ENCODE assay signal across 1 cellular context in genomic region chr16:29700253-29700987, GRCh38.
TF ChIP-seq lines count a peak whose summit lies in the region.

No MANE protein-coding gene starts in this region.

TF ChIP-seq in HepG2, 621 proteins besides CTCF, POLR2A, EP300 and RAD21 (continues in another document):
- TF ChIP-seq ZBTB33 (CRISPR knock-in tag; IDR thresholded peaks at IDR 0.05), result peak; percentile 22; the same call in 1 of the 2 replicates
- peak; percentile 77 for TF ChIP-seq ELF3 (CRISPR knock-in tag; IDR thresholded peaks at IDR 0.05)
- TF ChIP-seq YY1 (IDR thresholded peaks at IDR 0.05; ENCODE audit: insufficient read depth, insufficient replicate concordance, low read depth, low read length), result peak; percentile 46
- TF ChIP-seq TEAD3 (CRISPR knock-in tag; optimal IDR thresholded peaks at IDR 0.05; ENCODE audit: borderline replicate concordance), result peak; percentile 84
- TF ChIP-seq MIER3 (CRISPR knock-in tag; IDR thresholded peaks at IDR 0.05; ENCODE audit: borderline replicate concordance), result peak; percentile 47; the same call in 1 of the 2 replicates
- no peak for TF ChIP-seq RELA (CRISPR knock-in tag; IDR thresholded peaks at IDR 0.05)
- peak; percentile 42; the same call in 1 of the 2 replicates for TF ChIP-seq ERF (CRISPR knock-in tag; IDR thresholded peaks at IDR 0.05)
- TF ChIP-seq MXI1 (IDR thresholded peaks at IDR 0.05; ENCODE audit: borderline replicate concordance, low read depth, low read length), result 0 out of 3 replicates have a peak, but pooled peaks have one; percentile 20
- peak in 1 of 2 experiments; percentile 34; a peak in 1 of 4 replicates for TF ChIP-seq ATF4 (CRISPR knock-in tag; IDR thresholded peaks at IDR 0.05)
- 0 out of 2 replicates have a peak, but pooled peaks have one; percentile 24 for TF ChIP-seq GATAD1 (CRISPR knock-in tag; IDR thresholded peaks at IDR 0.05)
- 0 out of 2 replicates have a peak, but pooled peaks have one; percentile 16 for TF ChIP-seq FOXP4 (CRISPR knock-in tag; IDR thresholded peaks at IDR 0.05)
- no peak for TF ChIP-seq MXD1 (CRISPR knock-in tag; IDR thresholded peaks at IDR 0.05)
- TF ChIP-seq XRCC5 (optimal IDR thresholded peaks at IDR 0.05; ENCODE audit: low read length), result peak; percentile 80
- TF ChIP-seq GATAD2A (CRISPR knock-in tag; IDR thresholded peaks at IDR 0.05), result peak; percentile 32; the same call in 1 of the 2 replicates
- peak; percentile 40; the same call in 1 of the 2 replicates for TF ChIP-seq ZNF580 (CRISPR knock-in tag; IDR thresholded peaks at IDR 0.05; ENCODE audit: borderline replicate concordance, low read depth)
- peak; percentile 87 for TF ChIP-seq KDM2A (CRISPR knock-in tag; IDR thresholded peaks at IDR 0.05; ENCODE audit: borderline replicate concordance, low read depth)
- TF ChIP-seq HNRNPK (IDR thresholded peaks at IDR 0.05; ENCODE audit: low read depth, low read length, poor library complexity, severe bottlenecking), result peak; percentile 83
- peak; percentile 40; the same call in 1 of the 2 replicates for TF ChIP-seq ETV5 (CRISPR knock-in tag; IDR thresholded peaks at IDR 0.05; ENCODE audit: borderline replicate concordance)
- TF ChIP-seq ZFX (CRISPR knock-in tag; IDR thresholded peaks at IDR 0.05; ENCODE audit: low read depth), result peak; percentile 28; the same call in 1 of the 2 replicates
- TF ChIP-seq ZFP90 (CRISPR knock-in tag; IDR thresholded peaks at IDR 0.05; ENCODE audit: borderline replicate concordance), result peak; percentile 99
- TF ChIP-seq ZNF788 (CRISPR knock-in tag; IDR thresholded peaks at IDR 0.05; ENCODE audit: borderline replicate concordance), result no peak
- no peak for TF ChIP-seq HNRNPL (IDR thresholded peaks at IDR 0.05; ENCODE audit: low read depth, low read length)
- no peak for TF ChIP-seq CC2D1A (CRISPR knock-in tag; IDR thresholded peaks at IDR 0.05)
- TF ChIP-seq MTA3 (CRISPR knock-in tag; IDR thresholded peaks at IDR 0.05), result no peak
- TF ChIP-seq RBM22 (optimal IDR thresholded peaks at IDR 0.05; ENCODE audit: low read length), result peak; percentile 37
- 0 out of 2 replicates have a peak, but pooled peaks have one; percentile 19 for TF ChIP-seq HDAC2 (CRISPR knock-in tag; IDR thresholded peaks at IDR 0.05)
- no peak for TF ChIP-seq ZSCAN31 (CRISPR knock-in tag; IDR thresholded peaks at IDR 0.05; ENCODE audit: low read depth)
- TF ChIP-seq GABPA (IDR thresholded peaks at IDR 0.05; ENCODE audit: low read depth, low read length), result no peak
- 0 out of 2 replicates have a peak, but pooled peaks have one; percentile 12 for TF ChIP-seq GABPA (CRISPR knock-in tag; IDR thresholded peaks at IDR 0.05; ENCODE audit: low read depth)
- no peak for TF ChIP-seq SMARCE1 (IDR thresholded peaks at IDR 0.05; ENCODE audit: borderline replicate concordance)
- no peak for TF ChIP-seq NR2F6 (IDR thresholded peaks at IDR 0.05)
- 0 out of 2 replicates have a peak, but pooled peaks have one; percentile 13 for TF ChIP-seq NR2F6 (CRISPR knock-in tag; IDR thresholded peaks at IDR 0.05)
- 0 out of 2 replicates have a peak, but pooled peaks have one; percentile 50 for TF ChIP-seq ZNF24 (IDR thresholded peaks at IDR 0.05)
- 0 out of 2 replicates have a peak, but pooled peaks have one; percentile 27 for TF ChIP-seq ZSCAN29 (CRISPR knock-in tag; conservative IDR thresholded peaks at IDR 0.05)
- peak; percentile 74; the same call in 1 of the 2 replicates for TF ChIP-seq KDM4B (CRISPR knock-in tag; IDR thresholded peaks at IDR 0.05)
- TF ChIP-seq HOXA3 (CRISPR knock-in tag; IDR thresholded peaks at IDR 0.05), result peak; percentile 43; the same call in 1 of the 2 replicates
- peak; percentile 54; the same call in 1 of the 2 replicates for TF ChIP-seq SALL1 (CRISPR knock-in tag; IDR thresholded peaks at IDR 0.05)
- TF ChIP-seq RXRB (CRISPR knock-in tag; IDR thresholded peaks at IDR 0.05; ENCODE audit: borderline replicate concordance), result 0 out of 2 replicates have a peak, but pooled peaks have one; percentile 21
- peak; percentile 45; the same call in 1 of the 2 replicates for TF ChIP-seq FOSL2 (CRISPR knock-in tag; IDR thresholded peaks at IDR 0.05)
- no peak for TF ChIP-seq PRDM4 (CRISPR knock-in tag; IDR thresholded peaks at IDR 0.05; ENCODE audit: borderline replicate concordance)
- no peak for TF ChIP-seq NBN (conservative IDR thresholded peaks at IDR 0.05)
- no peak for TF ChIP-seq NFIB (CRISPR knock-in tag; IDR thresholded peaks at IDR 0.05; ENCODE audit: borderline replicate concordance)
- TF ChIP-seq NONO (IDR thresholded peaks at IDR 0.05), result no peak
- TF ChIP-seq NONO (CRISPR knock-in tag; conservative IDR thresholded peaks at IDR 0.05), result peak; percentile 44; the same call in 1 of the 2 replicates
- TF ChIP-seq NCOA2 (CRISPR knock-in tag; IDR thresholded peaks at IDR 0.05), result no peak
- TF ChIP-seq MIXL1 (CRISPR knock-in tag; IDR thresholded peaks at IDR 0.05), result 0 out of 2 replicates have a peak, but pooled peaks have one; percentile 45
- 0 out of 2 replicates have a peak, but pooled peaks have one; percentile 42 for TF ChIP-seq IRF2 (CRISPR knock-in tag; IDR thresholded peaks at IDR 0.05)
- peak in 1 of 2 experiments; percentile 31; a peak in 2 of 4 replicates for TF ChIP-seq HMGXB4 (CRISPR knock-in tag; IDR thresholded peaks at IDR 0.05; ENCODE audit: borderline replicate concordance in 1 of 2, low read depth in 1 of 2)
- peak; percentile 45; the same call in 1 of the 2 replicates for TF ChIP-seq NFKBIZ (CRISPR knock-in tag; IDR thresholded peaks at IDR 0.05)
- no peak for TF ChIP-seq ZNF414 (CRISPR knock-in tag; IDR thresholded peaks at IDR 0.05)
- TF ChIP-seq STAG1 (CRISPR knock-in tag; IDR thresholded peaks at IDR 0.05), result peak; percentile 96
- TF ChIP-seq SIN3B (IDR thresholded peaks at IDR 0.05; ENCODE audit: low read length), result 0 out of 2 replicates have a peak, but pooled peaks have one; percentile 42
- TF ChIP-seq PCBP1 (IDR thresholded peaks at IDR 0.05; ENCODE audit: borderline replicate concordance, low read depth, low read length), result no peak
- no peak for TF ChIP-seq E2F1 (CRISPR knock-in tag; IDR thresholded peaks at IDR 0.05)
- TF ChIP-seq HOXD1 (CRISPR knock-in tag; IDR thresholded peaks at IDR 0.05), result 0 out of 2 replicates have a peak, but pooled peaks have one; percentile 15
- TF ChIP-seq SAP130 (CRISPR knock-in tag; IDR thresholded peaks at IDR 0.05; ENCODE audit: low read depth), result 0 out of 2 replicates have a peak, but pooled peaks have one; percentile 32
- TF ChIP-seq SOX13 (IDR thresholded peaks at IDR 0.05), result no peak
- peak in 1 of 2 experiments; percentile 61; a peak in 2 of 4 replicates for TF ChIP-seq SOX13 (CRISPR knock-in tag; conservative IDR thresholded peaks at IDR 0.05 in 1 of 2, IDR thresholded peaks at IDR 0.05 in 1 of 2)
